In the genomic region with DNA sequence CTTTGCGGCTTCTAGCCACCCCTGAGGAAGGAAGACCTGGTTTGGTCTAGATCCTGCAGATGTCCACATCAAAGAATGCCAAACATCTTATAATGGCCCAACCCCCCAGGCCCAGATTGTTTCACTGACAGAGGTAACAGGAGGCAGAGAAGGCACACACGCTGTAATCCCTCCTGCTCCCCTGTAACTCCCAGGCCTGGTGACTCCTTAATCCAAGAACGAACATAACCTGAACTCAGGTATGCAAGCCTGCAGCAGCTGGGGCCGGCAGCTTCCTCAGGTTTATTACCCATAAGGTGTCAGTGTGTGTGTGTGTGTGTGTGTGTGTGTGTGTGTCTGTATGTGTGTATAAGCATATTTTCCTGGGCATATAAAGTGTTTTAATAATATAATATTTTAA, we compare ENCODE assay signal across 25 cellular contexts. TPM values are rescaled to one million over a fixed set of nuclear protein-coding genes. Genes with fewer than 3 reads are reported as not detected.
DNase-seq lines count a peak whose midpoint lies in the region; ATAC-seq, FAIRE-seq and TF ChIP-seq lines count a peak whose summit lies in the region.
"Had no signal": no experiment of that assay in that cellular context is flagged by ENCODE, and none has a peak within 500 bp of the region (broad histone marks: within the 10 kb centered on the region; RNA-seq: fewer than 3 reads in every experiment).

No MANE protein-coding gene starts in this region.

- H3K27ac ChIP-seq in VCaP (peak overlapping the region; percentile 90; the same call in 1 of the 2 replicates), ascending aorta (no peak overlapping the region)
- H3K27ac ChIP-seq: 22Rv1, PC-9, RWPE1 had no signal

- peak; percentile 74 for FAIRE-seq in urothelium cell line (lab: Jason Lieb, UNC)
- FAIRE-seq: GM12878, GM19239, K562 had no signal

- intact Hi-C loops in left colon (cut with DNase I, micrococcal nuclease) (no loop called here), ascending aorta (cut with DNase I) (no loop called here)

- H3K27me3 ChIP-seq in ascending aorta = no peaks in the 10 kb centered on the region

- H3K9me3 ChIP-seq in ascending aorta = no peaks in the 10 kb centered on the region

- TF ChIP-seq CTCF in VCaP (conservative IDR thresholded peaks at IDR 0.05) (no peak), ascending aorta (IDR thresholded peaks at IDR 0.05) (no peak)

- DNase-seq in NCI-H82 (lab: John Stamatoyannopoulos, UW) = peak; percentile 25
- DNase-seq in NCI-H82 treated with DMSO at 0.1 percent for 48 hours (lab: John Stamatoyannopoulos, UW; ENCODE audit: unreplicated experiment) = no peak
- no peak for DNase-seq in left colon
- no peak for DNase-seq in urothelium cell line (ENCODE audit: low spot score)
- no peak for DNase-seq in ascending aorta (ENCODE audit: low spot score in 2 of 2)
- no peak for DNase-seq in NCI-H1105 (lab: John Stamatoyannopoulos, UW)
- no peak for DNase-seq in activated naive CD4-positive, alpha-beta T cell treated with Interleukin-2 at 50 U/mL for 16 hours
- DNase-seq: AML-193; CD4-positive, CD25-positive, alpha-beta regulatory T cell; DMS153; GF-D8; GOT3; NCI-H1105 treated with DMSO at 0.1 percent for 48 hours; NCI-H1694; NCI-H2227 treated with DMSO at 0.1 percent for 48 hours; NCI-H510A treated with DMSO at 0.1 percent for 48 hours; PC-9; SIG-M5 had no signal

- no peaks in the 10 kb centered on the region for H3K36me3 ChIP-seq in ascending aorta

- no peak overlapping the region for H3K4me3 ChIP-seq in ascending aorta
- H3K4me3 ChIP-seq: GM12878, K562, PC-9 had no signal

- no peaks in the 10 kb centered on the region for H3K4me1 ChIP-seq in ascending aorta

- ATAC-seq in left colon = peak; percentile 45
- ATAC-seq: GM12878, HCT116, K562 had no signal

RNA-seq across cellular contexts. Expression of a gene that starts 52.7 kb away (rescaled TPM):
- total RNA-seq in left colon (100 to 1,000 TPM in 1 of 2 donors, 10 to 100 TPM in 1; 99.8 to 119 TPM), ascending aorta (31.1 TPM)

RNA-seq across cellular contexts. Expression of a gene that starts 53.1 kb away (rescaled TPM):
- total RNA-seq in left colon (10 to 100 TPM; 80.7 to 84.5 TPM), ascending aorta (26.2 TPM)
